Comparison of ENCODE assay signal across 1 cellular context in the genomic region with DNA sequence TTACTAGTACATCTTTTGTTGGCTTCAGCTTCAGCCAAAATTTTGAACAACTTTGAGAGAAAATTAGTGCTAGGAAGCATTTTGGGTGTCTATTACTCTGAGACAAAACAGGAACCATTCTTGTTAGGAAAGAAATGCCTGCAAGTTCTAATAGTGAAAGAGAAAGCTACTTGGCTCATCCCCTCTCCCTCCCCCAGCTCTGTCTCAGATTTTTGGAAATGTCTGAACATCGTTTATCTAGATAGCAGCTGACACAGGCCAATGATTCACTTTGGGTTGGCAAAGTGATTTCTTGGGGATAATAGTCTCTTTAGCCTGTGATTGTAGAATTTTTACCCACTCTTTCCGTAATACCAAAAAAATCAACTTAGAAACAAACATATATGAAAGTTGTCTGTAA.
TF ChIP-seq lines count a peak whose summit lies in the region.

No MANE protein-coding gene starts in this region.

TF ChIP-seq in GM23338, 12 proteins besides CTCF, POLR2A, EP300 and RAD21 (continued from another document):
- TF ChIP-seq, protein P1, sequence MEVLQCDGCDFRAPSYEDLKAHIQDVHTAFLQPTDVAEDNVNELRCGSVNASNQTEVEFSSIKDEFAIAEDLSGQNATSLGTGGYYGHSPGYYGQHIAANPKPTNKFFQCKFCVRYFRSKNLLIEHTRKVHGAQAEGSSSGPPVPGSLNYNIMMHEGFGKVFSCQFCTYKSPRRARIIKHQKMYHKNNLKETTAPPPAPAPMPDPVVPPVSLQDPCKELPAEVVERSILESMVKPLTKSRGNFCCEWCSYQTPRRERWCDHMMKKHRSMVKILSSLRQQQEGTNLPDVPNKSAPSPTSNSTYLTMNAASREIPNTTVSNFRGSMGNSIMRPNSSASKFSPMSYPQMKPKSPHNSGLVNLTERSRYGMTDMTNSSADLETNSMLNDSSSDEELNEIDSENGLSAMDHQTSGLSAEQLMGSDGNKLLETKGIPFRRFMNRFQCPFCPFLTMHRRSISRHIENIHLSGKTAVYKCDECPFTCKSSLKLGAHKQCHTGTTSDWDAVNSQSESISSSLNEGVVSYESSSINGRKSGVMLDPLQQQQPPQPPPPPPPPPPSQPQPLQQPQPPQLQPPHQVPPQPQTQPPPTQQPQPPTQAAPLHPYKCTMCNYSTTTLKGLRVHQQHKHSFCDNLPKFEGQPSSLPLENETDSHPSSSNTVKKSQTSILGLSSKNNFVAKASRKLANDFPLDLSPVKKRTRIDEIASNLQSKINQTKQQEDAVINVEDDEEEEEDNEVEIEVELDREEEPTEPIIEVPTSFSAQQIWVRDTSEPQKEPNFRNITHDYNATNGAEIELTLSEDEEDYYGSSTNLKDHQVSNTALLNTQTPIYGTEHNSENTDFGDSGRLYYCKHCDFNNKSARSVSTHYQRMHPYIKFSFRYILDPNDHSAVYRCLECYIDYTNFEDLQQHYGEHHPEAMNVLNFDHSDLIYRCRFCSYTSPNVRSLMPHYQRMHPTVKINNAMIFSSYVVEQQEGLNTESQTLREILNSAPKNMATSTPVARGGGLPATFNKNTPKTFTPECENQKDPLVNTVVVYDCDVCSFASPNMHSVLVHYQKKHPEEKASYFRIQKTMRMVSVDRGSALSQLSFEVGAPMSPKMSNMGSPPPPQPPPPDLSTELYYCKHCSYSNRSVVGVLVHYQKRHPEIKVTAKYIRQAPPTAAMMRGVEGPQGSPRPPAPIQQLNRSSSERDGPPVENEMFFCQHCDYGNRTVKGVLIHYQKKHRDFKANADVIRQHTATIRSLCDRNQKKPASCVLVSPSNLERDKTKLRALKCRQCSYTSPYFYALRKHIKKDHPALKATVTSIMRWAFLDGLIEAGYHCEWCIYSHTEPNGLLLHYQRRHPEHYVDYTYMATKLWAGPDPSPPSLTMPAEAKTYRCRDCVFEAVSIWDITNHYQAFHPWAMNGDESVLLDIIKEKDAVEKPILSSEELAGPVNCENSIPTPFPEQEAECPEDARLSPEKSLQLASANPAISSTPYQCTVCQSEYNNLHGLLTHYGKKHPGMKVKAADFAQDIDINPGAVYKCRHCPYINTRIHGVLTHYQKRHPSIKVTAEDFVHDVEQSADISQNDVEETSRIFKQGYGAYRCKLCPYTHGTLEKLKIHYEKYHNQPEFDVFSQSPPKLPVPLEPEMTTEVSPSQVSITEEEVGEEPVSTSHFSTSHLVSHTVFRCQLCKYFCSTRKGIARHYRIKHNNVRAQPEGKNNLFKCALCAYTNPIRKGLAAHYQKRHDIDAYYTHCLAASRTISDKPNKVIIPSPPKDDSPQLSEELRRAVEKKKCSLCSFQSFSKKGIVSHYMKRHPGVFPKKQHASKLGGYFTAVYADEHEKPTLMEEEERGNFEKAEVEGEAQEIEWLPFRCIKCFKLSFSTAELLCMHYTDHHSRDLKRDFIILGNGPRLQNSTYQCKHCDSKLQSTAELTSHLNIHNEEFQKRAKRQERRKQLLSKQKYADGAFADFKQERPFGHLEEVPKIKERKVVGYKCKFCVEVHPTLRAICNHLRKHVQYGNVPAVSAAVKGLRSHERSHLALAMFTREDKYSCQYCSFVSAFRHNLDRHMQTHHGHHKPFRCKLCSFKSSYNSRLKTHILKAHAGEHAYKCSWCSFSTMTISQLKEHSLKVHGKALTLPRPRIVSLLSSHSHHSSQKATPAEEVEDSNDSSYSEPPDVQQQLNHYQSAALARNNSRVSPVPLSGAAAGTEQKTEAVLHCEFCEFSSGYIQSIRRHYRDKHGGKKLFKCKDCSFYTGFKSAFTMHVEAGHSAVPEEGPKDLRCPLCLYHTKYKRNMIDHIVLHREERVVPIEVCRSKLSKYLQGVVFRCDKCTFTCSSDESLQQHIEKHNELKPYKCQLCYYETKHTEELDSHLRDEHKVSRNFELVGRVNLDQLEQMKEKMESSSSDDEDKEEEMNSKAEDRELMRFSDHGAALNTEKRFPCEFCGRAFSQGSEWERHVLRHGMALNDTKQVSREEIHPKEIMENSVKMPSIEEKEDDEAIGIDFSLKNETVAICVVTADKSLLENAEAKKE (CRISPR knock-in tag; IDR thresholded peaks at IDR 0.05) = no peak
- no peak for TF ChIP-seq CREB1 (CRISPR knock-in tag; IDR thresholded peaks at IDR 0.05; ENCODE audit: low read depth)
